Comparison of ENCODE assay signal across 17 cellular contexts in genomic region chr20:3712279-3712873, GRCh38.
DNase-seq lines count a peak whose midpoint lies in the region; ATAC-seq and TF ChIP-seq lines count a peak whose summit lies in the region.
"Had no signal": no experiment of that assay in that cellular context is flagged by ENCODE, and none has a peak within 500 bp of the region (broad histone marks: within the 10 kb centered on the region; RNA-seq: fewer than 3 reads in every experiment).

TSS of gene SIGLEC1 (minus strand) at chr20:3712600. CDS start at chr20:3707128, 5,472 bp downstream.

- no peak for ATAC-seq in HG03108 (IDR thresholded peaks at IDR 0.05; ENCODE audit: unreplicated experiment)
- ATAC-seq: activated CD8-positive, alpha-beta memory T cell treated with anti-CD3 and anti-CD28 coated beads, Interleukin-2, amount 10 ng/mL, durations not matched to agents 7 days and 5 days had no signal

- H3K4me1 ChIP-seq in subcutaneous abdominal adipose tissue (ENCODE audit: control insufficient read depth in 5 of 5, insufficient read depth in 5 of 5, low read length in 5 of 5) = peaks cover 0 to 54% (median 28%) of the 10 kb centered on the region in 5 donors
- H3K4me1 ChIP-seq: Peyer's patch had no signal

- TF ChIP-seq CTCF in coronary artery (IDR thresholded peaks at IDR 0.05) = no peak

- no peaks in the 10 kb centered on the region for H3K9me3 ChIP-seq in subcutaneous abdominal adipose tissue (ENCODE audit: control insufficient read depth in 5 of 5, low read length in 5 of 5)
- H3K9me3 ChIP-seq: Peyer's patch had no signal

- peak within 1 kb of the TSS in 1 of 5 donors; percentile 31 for H3K9ac ChIP-seq in subcutaneous abdominal adipose tissue (ENCODE audit: low read length in 5 of 5)

- H3K4me1 Mint-ChIP-seq in activated T-cell treated with anti-CD3 and anti-CD28 coated beads, Interleukin-2, amount 50 U/mL, for 24 hours (ENCODE audit: low read depth) = no peaks in the 10 kb centered on the region

- no peaks in the 10 kb centered on the region for H3K27me3 Mint-ChIP-seq in activated T-cell treated with anti-CD3 and anti-CD28 coated beads, Interleukin-2, amount 50 U/mL, for 24 hours

- H3K36me3 Mint-ChIP-seq in activated T-cell treated with anti-CD3 and anti-CD28 coated beads, Interleukin-2, amount 50 U/mL, for 24 hours (ENCODE audit: low read depth) = no peaks in the 10 kb centered on the region
- H3K36me3 Mint-ChIP-seq: activated CD8-positive, alpha-beta memory T cell treated with anti-CD3 and anti-CD28 coated beads, Interleukin-2, amount 10 ng/mL, durations not matched to agents 7 days and 5 days had no signal

- H3K4me3 Mint-ChIP-seq in activated T-cell treated with anti-CD3 and anti-CD28 coated beads, Interleukin-2, amount 50 U/mL, for 24 hours = no peak within 1 kb of the TSS
- H3K4me3 Mint-ChIP-seq: activated CD8-positive, alpha-beta memory T cell treated with anti-CD3 and anti-CD28 coated beads, Interleukin-2, amount 10 ng/mL, durations not matched to agents 7 days and 5 days; T-helper 2 cell treated with Interferon-gamma antibody and Interleukin-4, amounts not matched to agents 5 μg/mL and 100 μg/mL, for 36 hours had no signal

- H3K4me3 ChIP-seq in coronary artery = peak within 1 kb of the TSS; percentile 53
- peak within 1 kb of the TSS; percentile 19 to 65 (median 48) for H3K4me3 ChIP-seq in subcutaneous abdominal adipose tissue (ENCODE audit: low read depth in 1 of 5, low read length in 5 of 5)

- H3K27ac ChIP-seq in coronary artery = peak within 1 kb of the TSS in 1 of 2 donors; percentile 68
- H3K27ac ChIP-seq in subcutaneous abdominal adipose tissue (ENCODE audit: low read depth, low read length) = no peak within 1 kb of the TSS
- H3K27ac ChIP-seq: C4-2B, Peyer's patch had no signal

- H3K27me3 ChIP-seq in subcutaneous abdominal adipose tissue (ENCODE audit: control insufficient read depth in 5 of 5, insufficient read depth in 4 of 5, low read length in 5 of 5) = no peaks in the 10 kb centered on the region
- H3K27me3 ChIP-seq: Peyer's patch had no signal

- H3K9me3 Mint-ChIP-seq in activated T-cell treated with anti-CD3 and anti-CD28 coated beads, Interleukin-2, amount 50 U/mL, for 24 hours = no peaks in the 10 kb centered on the region
- H3K9me3 Mint-ChIP-seq: T-helper 2 cell treated with Interferon-gamma antibody and Interleukin-4, amounts not matched to agents 5 μg/mL and 100 μg/mL, for 36 hours had no signal

- H3K36me3 ChIP-seq in subcutaneous abdominal adipose tissue (ENCODE audit: control insufficient read depth in 5 of 5, insufficient read depth in 5 of 5, low read length in 5 of 5) = no peaks in the 10 kb centered on the region
- H3K36me3 ChIP-seq: Peyer's patch had no signal

- DNase-seq in Kasumi-1 (lab: John Stamatoyannopoulos, UW) (peak; percentile 72 to 77), coronary artery (ENCODE audit: low spot score) (no peak), medulla oblongata (ENCODE audit: extremely low spot score) (peak; percentile 72), AG08396 (ENCODE audit: low spot score) (no peak)
- DNase-seq in activated effector memory CD4-positive, alpha-beta T cell treated with anti-CD3 and anti-CD28 coated beads, Interleukin-2, amount 50 U/mL, for 16 hours = no peak
- DNase-seq in activated T-cell treated with anti-CD3 and anti-CD28 coated beads, Interleukin-2, amount 50 U/mL, for 24 hours = no peak
- DNase-seq: activated CD8-positive, alpha-beta memory T cell treated with anti-CD3 and anti-CD28 coated beads, Interleukin-2, amount 10 ng/mL, durations not matched to agents 7 days and 5 days; amniotic stem cell; effector CD4-positive, alpha-beta T cell; foreskin fibroblast; MM.1S; stimulated activated CD4-positive, alpha-beta T cell treated with anti-CD3 and anti-CD28 coated beads, Interleukin-1b, Interleukin-23, amount 100 ng/mL, for 48 hours had no signal

- no peak within 1 kb of the TSS for H3K27ac Mint-ChIP-seq in activated T-cell treated with anti-CD3 and anti-CD28 coated beads, Interleukin-2, amount 50 U/mL, for 24 hours
- H3K27ac Mint-ChIP-seq: activated CD8-positive, alpha-beta memory T cell treated with anti-CD3 and anti-CD28 coated beads, Interleukin-2, amount 10 ng/mL, durations not matched to agents 7 days and 5 days; T-helper 2 cell treated with Interferon-gamma antibody and Interleukin-4, amounts not matched to agents 5 μg/mL and 100 μg/mL, for 36 hours had no signal

Comparison
In these comparisons a context has a peak if more than half of its experiments do, and no peak if none do; other contexts are left out.
1. DNase-seq: peak in Kasumi-1 (2 of 2) and medulla oblongata (single experiment); none in coronary artery (single experiment), AG08396 (single experiment), activated effector memory CD4-positive, alpha-beta T cell treated with anti-CD3 and anti-CD28 coated beads, Interleukin-2, amount 50 U/mL, for 16 hours (single experiment) and activated T-cell treated with anti-CD3 and anti-CD28 coated beads, Interleukin-2, amount 50 U/mL, for 24 hours (single experiment).